In genomic region chr21:33268392-33268735, GRCh38 we compare ENCODE assay signal across 9 cellular contexts. TPM values are rescaled to one million over a fixed set of nuclear protein-coding genes. Genes with fewer than 3 reads are reported as not detected.
DNase-seq lines count a peak whose midpoint lies in the region; ATAC-seq and TF ChIP-seq lines count a peak whose summit lies in the region.
"Had no signal": no experiment of that assay in that cellular context is flagged by ENCODE, and none has a peak within 500 bp of the region (broad histone marks: within the 10 kb centered on the region; RNA-seq: fewer than 3 reads in every experiment).

No MANE protein-coding gene starts in this region.

- peak overlapping the region; percentile 3 for H3K27ac ChIP-seq in skeletal muscle tissue (ENCODE audit: low read depth, low read length)

- ATAC-seq in HG02840 (IDR thresholded peaks at IDR 0.05; ENCODE audit: low FRiP score, unreplicated experiment) (peak; percentile 8), WTC11 (no peak)
- no peak for ATAC-seq in activated T-helper 17 cell treated with anti-CD3 and anti-CD28 coated beads, Interleukin-2, amount 50 U/mL, for 72 hours (replicated peaks)
- ATAC-seq: A549 had no signal

- peaks cover 68% of the 10 kb centered on the region for H3K36me3 Mint-ChIP-seq in T-helper 2 cell treated with Interferon-gamma antibody and Interleukin-4, amounts not matched to agents 5 μg/mL and 100 μg/mL, for 36 hours (ENCODE audit: low read depth)
- H3K36me3 Mint-ChIP-seq in activated T-helper 17 cell treated with anti-CD3 and anti-CD28 coated beads, Interleukin-2, amount 50 U/mL, for 72 hours (ENCODE audit: low read depth) = peaks cover 81% of the 10 kb centered on the region
- H3K36me3 Mint-ChIP-seq in WTC11 = 0 out of 2 replicates have a peak, but pooled peaks cover 2% of the 10 kb centered on the region

- H3K9ac ChIP-seq in skeletal muscle tissue (ENCODE audit: low read depth in 1 of 3, low read length in 3 of 3) = no peak overlapping the region

- peak overlapping the region; percentile 72 for H3K27ac Mint-ChIP-seq in T-helper 2 cell treated with Interferon-gamma antibody and Interleukin-4, amounts not matched to agents 5 μg/mL and 100 μg/mL, for 36 hours
- peak overlapping the region; percentile 99 for H3K27ac Mint-ChIP-seq in activated T-helper 17 cell treated with anti-CD3 and anti-CD28 coated beads, Interleukin-2, amount 50 U/mL, for 72 hours
- no peak overlapping the region for H3K27ac Mint-ChIP-seq in WTC11

- peak overlapping the region; percentile 98 for H3K4me3 Mint-ChIP-seq in T-helper 2 cell treated with Interferon-gamma antibody and Interleukin-4, amounts not matched to agents 5 μg/mL and 100 μg/mL, for 36 hours
- peak overlapping the region; percentile 96 for H3K4me3 Mint-ChIP-seq in activated T-helper 17 cell treated with anti-CD3 and anti-CD28 coated beads, Interleukin-2, amount 50 U/mL, for 72 hours
- H3K4me3 Mint-ChIP-seq in WTC11 = no peak overlapping the region; the same call in 1 of the 2 replicates

- H3K4me1 ChIP-seq in skeletal muscle tissue (ENCODE audit: control insufficient read depth in 3 of 3, insufficient read depth in 3 of 3, low read length in 3 of 3) = peaks cover 12 to 25% (median 25%) of the 10 kb centered on the region in 3 donors

- DNase-seq in T-helper 2 cell treated with Interferon-gamma antibody and Interleukin-4, amounts not matched to agents 5 μg/mL and 100 μg/mL, for 36 hours (ENCODE audit: low spot score) = no peak
- DNase-seq in T-helper 2 cell (no peak), WTC11 (ENCODE audit: low spot score) (no peak), SHP77 treated with DMSO at 0.1 percent for 48 hours (lab: John Stamatoyannopoulos, UW) (no peak), NCI-H524 (lab: John Stamatoyannopoulos, UW) (no peak)

- H3K36me3 ChIP-seq in skeletal muscle tissue (ENCODE audit: control insufficient read depth in 3 of 3, insufficient read depth in 3 of 3, low read length in 3 of 3) = peaks cover 6 to 14% (median 11%) of the 10 kb centered on the region in 3 donors

- no peaks in the 10 kb centered on the region for H3K27me3 ChIP-seq in skeletal muscle tissue (ENCODE audit: control insufficient read depth in 3 of 3, insufficient read depth in 3 of 3, low read length in 3 of 3)

- H3K4me1 Mint-ChIP-seq in T-helper 2 cell treated with Interferon-gamma antibody and Interleukin-4, amounts not matched to agents 5 μg/mL and 100 μg/mL, for 36 hours (ENCODE audit: low read depth) = peaks cover 46% of the 10 kb centered on the region
- H3K4me1 Mint-ChIP-seq in activated T-helper 17 cell treated with anti-CD3 and anti-CD28 coated beads, Interleukin-2, amount 50 U/mL, for 72 hours = peaks cover 27% of the 10 kb centered on the region
- peaks cover 30% of the 10 kb centered on the region for H3K4me1 Mint-ChIP-seq in WTC11

- no peaks in the 10 kb centered on the region for H3K9me3 Mint-ChIP-seq in T-helper 2 cell treated with Interferon-gamma antibody and Interleukin-4, amounts not matched to agents 5 μg/mL and 100 μg/mL, for 36 hours
- H3K9me3 Mint-ChIP-seq in activated T-helper 17 cell treated with anti-CD3 and anti-CD28 coated beads, Interleukin-2, amount 50 U/mL, for 72 hours = no peaks in the 10 kb centered on the region
- H3K9me3 Mint-ChIP-seq in WTC11 = no peaks in the 10 kb centered on the region

- POLR2A ChIA-PET in WTC11 (lab: Charles Lee) = no interaction called here

- no peak for TF ChIP-seq CTCF in WTC11 (IDR thresholded peaks at IDR 0.05)

- H3K4me3 ChIP-seq in skeletal muscle tissue (ENCODE audit: low read length in 3 of 3) = no peak overlapping the region
- H3K4me3 ChIP-seq: A549 had no signal

- no peaks in the 10 kb centered on the region for H3K27me3 Mint-ChIP-seq in T-helper 2 cell treated with Interferon-gamma antibody and Interleukin-4, amounts not matched to agents 5 μg/mL and 100 μg/mL, for 36 hours (ENCODE audit: low read depth)
- H3K27me3 Mint-ChIP-seq in activated T-helper 17 cell treated with anti-CD3 and anti-CD28 coated beads, Interleukin-2, amount 50 U/mL, for 72 hours = no peaks in the 10 kb centered on the region
- no peaks in the 10 kb centered on the region; the same call in 1 of the 2 replicates for H3K27me3 Mint-ChIP-seq in WTC11 (ENCODE audit: low read depth)

- CTCF ChIA-PET in WTC11 (lab: Charles Lee) = no interaction called here

- no peaks in the 10 kb centered on the region for H3K9me3 ChIP-seq in skeletal muscle tissue (ENCODE audit: control insufficient read depth in 3 of 3, low read length in 3 of 3)
- H3K9me3 ChIP-seq: A549 had no signal

TF ChIP-seq in WTC11, 78 proteins besides CTCF, POLR2A, EP300 and RAD21:
- TF ChIP-seq STAT6 (CRISPR knock-in tag; conservative IDR thresholded peaks at IDR 0.05; ENCODE audit: low read depth) (no peak), CBFB (CRISPR knock-in tag; IDR thresholded peaks at IDR 0.05; ENCODE audit: low read depth) (no peak), CREB1 (CRISPR knock-in tag; IDR thresholded peaks at IDR 0.05) (no peak), TP53 (CRISPR knock-in tag; IDR thresholded peaks at IDR 0.05) (no peak), E2F5 (CRISPR knock-in tag; IDR thresholded peaks at IDR 0.05) (no peak)

RNA-seq across cellular contexts. Expression of gene IL10RB, which starts 2.2 kb away (rescaled TPM):
- total RNA-seq in activated T-helper 17 cell treated with anti-CD3 and anti-CD28 coated beads, Interleukin-2, amount 50 U/mL, for 72 hours = 10 to 100 TPM; 30.1 to 46.7 TPM
- 23.0 TPM for total RNA-seq in skeletal muscle tissue
- 3.7 to 5.1 TPM (median 4.1 TPM) in 3 replicates for total RNA-seq in WTC11 (2021)

RNA-seq across cellular contexts. Expression of gene IFNAR2, which starts 38.6 kb away (rescaled TPM):
- 10 to 100 TPM; 34.6 to 35.4 TPM for total RNA-seq in activated T-helper 17 cell treated with anti-CD3 and anti-CD28 coated beads, Interleukin-2, amount 50 U/mL, for 72 hours
- 5.7 TPM for total RNA-seq in skeletal muscle tissue
- total RNA-seq in WTC11 (2021) = 13.3 to 19.1 TPM (median 16.4 TPM) in 3 replicates

RNA-seq across cellular contexts. Expression of gene IFNAR1, which starts 56.4 kb away (rescaled TPM):
- 10 to 100 TPM; 38.5 to 38.8 TPM for total RNA-seq in activated T-helper 17 cell treated with anti-CD3 and anti-CD28 coated beads, Interleukin-2, amount 50 U/mL, for 72 hours
- total RNA-seq in skeletal muscle tissue (15.1 TPM), WTC11 (2021) (12.2 to 14.6 TPM (median 13.2 TPM) in 3 replicates)
